15 cellular contexts compared by ENCODE assay signal in the genomic region with DNA sequence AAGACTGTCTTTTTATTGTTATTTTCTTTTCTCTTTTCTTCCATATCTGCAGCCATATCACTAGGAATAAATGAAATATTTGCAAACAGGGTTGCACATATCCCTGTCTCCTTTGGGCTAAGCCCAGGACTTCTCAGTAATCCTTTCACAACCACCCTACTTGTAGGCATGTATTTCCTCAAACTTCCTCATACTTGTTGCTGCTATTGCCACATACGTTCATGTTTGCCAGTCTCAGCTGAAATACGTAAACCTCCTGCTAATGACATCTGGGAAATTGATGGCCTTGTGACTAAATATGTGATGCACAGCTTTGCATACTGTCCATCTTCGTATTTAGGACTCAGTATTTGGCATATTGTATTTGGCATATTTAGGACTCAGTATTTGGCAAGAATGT.
DNase-seq lines count a peak whose midpoint lies in the region; ATAC-seq, FAIRE-seq and TF ChIP-seq lines count a peak whose summit lies in the region.
"Had no signal": no experiment of that assay in that cellular context is flagged by ENCODE, and none has a peak within 500 bp of the region (broad histone marks: within the 10 kb centered on the region; RNA-seq: fewer than 3 reads in every experiment).

No MANE protein-coding gene starts in this region.

- no peaks in the 10 kb centered on the region for H3K27me3 ChIP-seq in bronchial epithelial cell (ENCODE audit: control insufficient read depth, insufficient read depth, low read length)
- H3K27me3 ChIP-seq in lung (ENCODE audit: control insufficient read depth, insufficient read depth), result no peaks in the 10 kb centered on the region
- H3K27me3 ChIP-seq: BLaER1, spleen had no signal

- peak; percentile 57 for DNase-seq in AG20443 (ENCODE audit: low spot score)
- peak; percentile 36 for DNase-seq in LNCaP clone FGC (ENCODE audit: low read depth)
- DNase-seq in bronchial epithelial cell (ENCODE audit: low read depth), result peak; percentile 81
- DNase-seq in lung (ENCODE audit: low spot score), result peak; percentile 38
- no peak for DNase-seq in pons (ENCODE audit: low spot score)
- DNase-seq in NCI-H1930 (lab: John Stamatoyannopoulos, UW), result no peak
- DNase-seq in DMS153 treated with DMSO at 0.1 percent for 48 hours (lab: John Stamatoyannopoulos, UW; ENCODE audit: unreplicated experiment), result no peak
- DNase-seq: activated T-cell treated with anti-CD3 and anti-CD28 coated beads for 4 hours, aorta, H7, naive B cell, spleen had no signal

- TF ChIP-seq CTCF in LNCaP clone FGC (IDR thresholded peaks at IDR 0.05; ENCODE audit: control insufficient read depth, extremely low read depth, insufficient read depth) (no peak), bronchial epithelial cell (IDR thresholded peaks at IDR 0.05; ENCODE audit: insufficient read depth, low read length, severe bottlenecking) (no peak), lung (IDR thresholded peaks at IDR 0.05; ENCODE audit: control extremely low read depth, extremely low read depth) (no peak)

- WGBS in lung, 2 donors, result 7 to 11% methylated on average over 3 of the region's 3 CpGs

- H3K27ac ChIP-seq in lung (ENCODE audit: low read depth in 1 of 2, low read length in 1 of 2), result no peak overlapping the region
- H3K27ac ChIP-seq: BLaER1, spleen, VCaP had no signal

- H3K4me3 ChIP-seq in LNCaP clone FGC (ENCODE audit: low read depth, low read length), result no peak overlapping the region
- H3K4me3 ChIP-seq in bronchial epithelial cell (ENCODE audit: low read depth, low read length), result no peak overlapping the region
- no peak overlapping the region for H3K4me3 ChIP-seq in lung
- H3K4me3 ChIP-seq: BLaER1, spleen had no signal

- peak; percentile 81 for ATAC-seq in lung (ENCODE audit: insufficient read depth, low FRiP score)
- ATAC-seq in HG02798 (IDR thresholded peaks at IDR 0.05; ENCODE audit: poor library complexity, unreplicated experiment), result no peak

- no peaks in the 10 kb centered on the region for H3K9me3 ChIP-seq in lung (ENCODE audit: control insufficient read depth in 2 of 2, insufficient read depth in 1 of 2, low read length in 1 of 2)
- H3K9me3 ChIP-seq: BLaER1, spleen had no signal

- peaks cover 0 to 2% of the 10 kb centered on the region in 2 donors for H3K4me1 ChIP-seq in lung (ENCODE audit: control insufficient read depth in 2 of 2, insufficient read depth in 2 of 2, low read length in 2 of 2)
- H3K4me1 ChIP-seq: BLaER1 had no signal

- no peak for FAIRE-seq in bronchial epithelial cell (lab: Jason Lieb, UNC)

- no peaks in the 10 kb centered on the region for H3K36me3 ChIP-seq in bronchial epithelial cell (ENCODE audit: control insufficient read depth, insufficient read depth, low read length)
- H3K36me3 ChIP-seq in lung (ENCODE audit: control insufficient read depth in 2 of 2, insufficient read depth in 2 of 2, low read length in 2 of 2), result no peaks in the 10 kb centered on the region
- H3K36me3 ChIP-seq: BLaER1, spleen had no signal

Comparison
In these comparisons a context has a peak if more than half of its experiments do, and no peak if none do; other contexts are left out.
1. DNase-seq: peak in AG20443 (single experiment), LNCaP clone FGC (single experiment), bronchial epithelial cell (single experiment) and lung (single experiment); none in pons (single experiment), NCI-H1930 (0 of 2) and DMS153 treated with DMSO at 0.1 percent for 48 hours (single experiment).